In the genomic region with DNA sequence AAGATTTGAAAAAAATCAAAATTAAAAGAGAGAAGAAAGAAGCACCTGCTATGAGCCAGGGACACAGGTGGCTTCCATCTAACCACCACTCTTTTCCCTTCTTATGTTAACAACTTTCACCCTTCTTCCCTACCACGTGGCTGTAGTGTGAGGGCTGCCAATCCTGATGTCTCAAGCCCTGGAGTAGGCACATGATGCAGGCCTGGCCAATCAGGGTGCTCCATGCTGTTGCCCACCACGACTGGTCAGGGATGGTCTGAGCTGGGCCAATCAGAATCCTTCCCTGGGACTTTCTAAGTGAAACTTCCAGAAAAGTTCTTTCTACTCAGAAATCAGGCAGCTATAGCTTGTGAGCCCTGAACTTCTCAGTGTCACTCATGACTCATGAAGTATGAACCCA, we compare ENCODE assay signal across 23 cellular contexts.
"Had no signal": no experiment of that assay in that cellular context is flagged by ENCODE, and none has a peak within 500 bp of the region (broad histone marks: within the 10 kb centered on the region; RNA-seq: fewer than 3 reads in every experiment).

No MANE protein-coding gene starts in this region.

- ATAC-seq: activated CD8-positive, alpha-beta memory T cell treated with anti-CD3 and anti-CD28 coated beads, Interleukin-2, amount 10 ng/mL, durations not matched to agents 7 days and 5 days; foreskin keratinocyte; pancreas; psoas muscle; stimulated activated naive CD8-positive, alpha-beta T cell treated with anti-CD3 and anti-CD28 coated beads, Interleukin-15, Interleukin-2, amounts not matched to agents 100 U/mL and 50 U/mL, for 24 hours; T-helper 17 cell had no signal

- H3K36me3 Mint-ChIP-seq: activated CD4-positive, alpha-beta memory T cell treated with anti-CD3 and anti-CD28 coated beads for 36 hours; activated CD8-positive, alpha-beta memory T cell treated with anti-CD3 and anti-CD28 coated beads, Interleukin-2, amount 10 ng/mL, durations not matched to agents 7 days and 5 days; immature natural killer cell had no signal

- H3K4me3 ChIP-seq: adrenal gland, ascending aorta, pancreas, psoas muscle, right atrium auricular region, upper lobe of left lung had no signal

- H3K27ac Mint-ChIP-seq: activated CD4-positive, alpha-beta memory T cell treated with anti-CD3 and anti-CD28 coated beads for 36 hours; activated CD8-positive, alpha-beta memory T cell treated with anti-CD3 and anti-CD28 coated beads, Interleukin-2, amount 10 ng/mL, durations not matched to agents 7 days and 5 days; activated naive CD8-positive, alpha-beta T cell; dendritic cell treated with granulocyte-macrophage colony-stimulating factor and Interleukin-4, amounts not matched to agents 40 ng/mL and 50 ng/mL, for 4 days; immature natural killer cell; nephron progenitor cell; T-helper 17 cell had no signal

- H3K4me3 Mint-ChIP-seq: activated CD4-positive, alpha-beta memory T cell treated with anti-CD3 and anti-CD28 coated beads for 36 hours; activated CD8-positive, alpha-beta memory T cell treated with anti-CD3 and anti-CD28 coated beads, Interleukin-2, amount 10 ng/mL, durations not matched to agents 7 days and 5 days; activated naive CD8-positive, alpha-beta T cell; dendritic cell treated with granulocyte-macrophage colony-stimulating factor and Interleukin-4, amounts not matched to agents 40 ng/mL and 50 ng/mL, for 4 days; immature natural killer cell; nephron progenitor cell; T-helper 17 cell had no signal

- H3K27me3 Mint-ChIP-seq: activated naive CD8-positive, alpha-beta T cell; dendritic cell treated with granulocyte-macrophage colony-stimulating factor and Interleukin-4, amounts not matched to agents 40 ng/mL and 50 ng/mL, for 4 days had no signal

- H3K9me3 Mint-ChIP-seq: activated CD4-positive, alpha-beta memory T cell treated with anti-CD3 and anti-CD28 coated beads for 36 hours; dendritic cell treated with granulocyte-macrophage colony-stimulating factor and Interleukin-4, amounts not matched to agents 40 ng/mL and 50 ng/mL, for 4 days had no signal

- H3K27me3 ChIP-seq: adrenal gland, ascending aorta, brain microvascular endothelial cell, foreskin keratinocyte, pancreas, right atrium auricular region, upper lobe of left lung had no signal

- H3K36me3 ChIP-seq: adrenal gland, ascending aorta, brain microvascular endothelial cell, pancreas, right atrium auricular region, upper lobe of left lung had no signal

- H3K9me3 ChIP-seq: adrenal gland, ascending aorta, pancreas, psoas muscle, right atrium auricular region, upper lobe of left lung had no signal

- H3K27ac ChIP-seq: adrenal gland, ascending aorta, brain microvascular endothelial cell, foreskin keratinocyte, pancreas, psoas muscle, right atrium auricular region, upper lobe of left lung had no signal

- H3K4me1 ChIP-seq: adrenal gland, ascending aorta, foreskin keratinocyte, pancreas, psoas muscle, right atrium auricular region, upper lobe of left lung had no signal

- DNase-seq: activated CD4-positive, alpha-beta memory T cell treated with anti-CD3 and anti-CD28 coated beads for 36 hours; activated CD4-positive, alpha-beta T cell treated with anti-CD3 and anti-CD28 coated beads for 48 hours; activated CD8-positive, alpha-beta memory T cell treated with anti-CD3 and anti-CD28 coated beads, Interleukin-2, amount 10 ng/mL, durations not matched to agents 7 days and 5 days; activated naive CD4-positive, alpha-beta T cell; activated T-cell treated with anti-CD3 and anti-CD28 coated beads for 4 hours; adrenal gland; brain microvascular endothelial cell; caudate nucleus; effector CD8-positive, alpha-beta T cell; foreskin keratinocyte; immature natural killer cell; nephron progenitor cell; pancreas; psoas muscle; stimulated activated CD4-positive, alpha-beta T cell treated with anti-CD3 and anti-CD28 coated beads, Interleukin-12 subunit alpha, Interleukin-12 subunit beta, amount 100 ng/mL, for 4 hours; stimulated activated CD4-positive, alpha-beta T cell treated with anti-CD3 and anti-CD28 coated beads, Interleukin-4, amount 100 ng/mL, for 4 hours; stimulated activated naive CD8-positive, alpha-beta T cell treated with anti-CD3 and anti-CD28 coated beads, Interleukin-15, Interleukin-2, amounts not matched to agents 100 U/mL and 50 U/mL, for 24 hours; T-helper 17 cell; upper lobe of left lung had no signal

- H3K4me1 Mint-ChIP-seq: activated CD8-positive, alpha-beta memory T cell treated with anti-CD3 and anti-CD28 coated beads, Interleukin-2, amount 10 ng/mL, durations not matched to agents 7 days and 5 days; immature natural killer cell had no signal
